ENCODE assay signal across 1 cellular context in the genomic region with DNA sequence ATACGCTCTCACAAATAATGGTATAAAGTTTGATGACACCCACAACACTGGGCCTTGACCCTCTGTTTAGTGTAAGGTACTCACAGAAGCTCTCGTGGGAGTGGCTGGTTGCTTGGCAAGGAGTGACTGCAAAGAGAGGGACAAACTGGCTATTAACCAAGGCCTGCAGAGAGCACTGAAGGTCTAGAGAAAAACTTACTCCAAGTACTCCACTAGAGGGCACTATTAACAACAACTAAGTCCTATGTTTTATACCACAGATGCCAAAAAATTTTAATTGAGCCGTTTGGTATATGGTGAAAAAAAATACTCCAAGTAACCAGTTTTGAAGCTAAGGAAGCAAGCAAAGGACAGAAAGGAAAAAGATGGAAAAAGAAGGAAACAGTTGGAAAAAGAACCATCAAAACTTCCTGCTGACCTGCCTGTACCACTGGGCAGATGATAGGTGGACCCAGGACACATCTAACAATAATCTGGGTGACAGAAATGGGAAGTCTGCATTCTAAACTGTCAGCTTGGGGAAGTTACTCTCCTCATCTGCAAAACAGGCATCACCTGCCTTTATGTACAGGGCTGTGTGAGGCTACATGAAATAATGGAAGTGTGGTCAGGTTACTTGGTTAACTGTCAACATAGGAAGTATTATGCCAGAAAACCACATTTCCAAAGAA.
TF ChIP-seq lines count a peak whose summit lies in the region.

No MANE protein-coding gene starts in this region.

TF ChIP-seq in K562, 482 proteins besides CTCF, POLR2A, EP300 and RAD21 (continued from another document):
- TF ChIP-seq CTCFL (IDR thresholded peaks at IDR 0.05; ENCODE audit: borderline replicate concordance, insufficient read depth, low read depth, low read length, poor library complexity, severe bottlenecking) (peak; percentile 22), POLR2AphosphoS5 (IDR thresholded peaks at IDR 0.05; ENCODE audit: control insufficient read depth, insufficient read depth, low read depth, low read length) (0 out of 2 replicates have a peak, but pooled peaks have one; percentile 7), JUND (IDR thresholded peaks at IDR 0.05; ENCODE audit: borderline replicate concordance, low read depth, low read length) (no peak), JUND (tag; IDR thresholded peaks at IDR 0.05; ENCODE audit: borderline replicate concordance, low read depth, low read length) (no peak), MAZ (CRISPR knock-in tag; conservative IDR thresholded peaks at IDR 0.05 in 1 of 2, IDR thresholded peaks at IDR 0.05 in 1 of 2) (0 out of 4 replicates have a peak, but pooled peaks of 1 of the 2 experiments have one; percentile 39)
TF ChIP-seq in K562: peak in this region for 5.
